In the genomic region with DNA sequence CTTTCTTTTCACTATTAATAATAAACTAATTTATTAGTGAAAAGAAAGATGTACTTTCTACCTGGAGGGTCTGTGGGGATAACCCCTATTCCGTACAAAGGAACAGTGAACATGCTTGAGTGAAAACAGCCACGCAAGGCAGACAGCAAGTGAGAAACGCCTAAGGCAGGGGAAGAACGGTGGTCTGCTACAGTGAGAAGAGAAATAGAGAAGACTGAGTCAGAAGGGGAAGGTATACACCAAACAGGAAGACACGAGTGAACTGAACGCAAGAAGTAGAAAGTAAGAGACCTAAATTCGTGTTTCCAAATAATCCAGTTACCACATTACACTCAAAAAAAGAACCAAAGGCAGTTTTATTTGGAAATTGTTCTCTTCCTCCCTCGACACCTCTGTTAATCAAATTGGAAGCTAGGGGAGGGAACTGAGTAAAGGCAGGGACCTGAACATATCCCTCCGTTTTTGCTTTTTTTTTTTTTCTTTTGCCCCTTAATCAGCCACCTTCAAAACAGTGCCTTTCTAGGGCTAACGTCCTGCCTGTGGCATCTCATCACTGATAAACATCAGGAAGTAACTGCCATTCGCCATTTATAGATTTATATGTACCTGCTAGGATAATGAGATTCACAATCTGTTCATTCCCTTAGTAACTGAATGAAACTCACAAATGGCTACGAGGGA, we compare ENCODE assay signal across 8 cellular contexts. TPM values are rescaled to one million over a fixed set of nuclear protein-coding genes. Genes with fewer than 3 reads are reported as not detected.
DNase-seq lines count a peak whose midpoint lies in the region; ATAC-seq and TF ChIP-seq lines count a peak whose summit lies in the region.

No MANE protein-coding gene starts in this region.

- no peak overlapping the region for H3K9ac ChIP-seq in endocrine pancreas (ENCODE audit: control insufficient read depth, insufficient read depth, low read length)

- ATAC-seq in GM18519 (IDR thresholded peaks at IDR 0.05; ENCODE audit: low FRiP score, unreplicated experiment) (peak; percentile 48), HG02588 (IDR thresholded peaks at IDR 0.05; ENCODE audit: unreplicated experiment) (peak; percentile 69), Panc1 (peak; percentile 17; the same call in 1 of the 2 replicates)

- DNase-seq in Panc1 (ENCODE audit: low read depth, low spot score), result no peak
- no peak for DNase-seq in retinal pigment epithelial cell (ENCODE audit: low read depth)
- DNase-seq in RPMI8226, result no peak
- no peak for DNase-seq in foreskin melanocyte
- no peak for DNase-seq in HuH-7 (ENCODE audit: low spot score)

- CTCF ChIA-PET in Panc1 (lab: Charles Lee), result interaction anchor here (0.6 to 1.2 kb wide), 6 partner anchors 11 to 1236 kb away, joined by 3 to 5 read pairs (median 4); no protein-coding TSS in a partner anchor

- TSS peak; percentile 19 for BruUV-seq in Panc1 (replicated peaks; lab: Mats Ljungman, UMichigan)

- intact Hi-C loops in Panc1 (cut with micrococcal nuclease; ENCODE audit: unreplicated experiment), result loop anchor here (2.0 to 5.0 kb wide), 2 partner anchors 46 to 200 kb away; no protein-coding TSS in a partner anchor

- peak overlapping the region; percentile 99 for H3K27ac ChIP-seq in Panc1 (ENCODE audit: low read length)

- in situ Hi-C loops in Panc1 (cut with HindIII; ENCODE audit: low pct_unique_long_range_greater_than_20kb, low sequenced_read_pairs), result no loop called here

- no peaks in the 10 kb centered on the region for H3K27me3 ChIP-seq in Panc1 (ENCODE audit: control insufficient read depth, insufficient read depth, low read length)
- H3K27me3 ChIP-seq in endocrine pancreas (ENCODE audit: control insufficient read depth, insufficient read depth, low read length), result no peaks in the 10 kb centered on the region

- POLR2A ChIA-PET in Panc1 (lab: Charles Lee), result interaction anchor here (0.6 to 2.1 kb wide), 4 partner anchors 11 to 498 kb away, joined by 3 to 12 read pairs (median 4); a partner anchor contains a TSS

- no peaks in the 10 kb centered on the region for H3K36me3 ChIP-seq in Panc1 (ENCODE audit: control insufficient read depth, insufficient read depth, low read length)
- no peaks in the 10 kb centered on the region for H3K36me3 ChIP-seq in endocrine pancreas (ENCODE audit: control insufficient read depth, insufficient read depth, low read length)

- H3K4me1 ChIP-seq in Panc1 (ENCODE audit: control insufficient read depth, insufficient read depth, low read length), result peaks cover 92% of the 10 kb centered on the region
- H3K4me1 ChIP-seq in endocrine pancreas (ENCODE audit: control insufficient read depth, insufficient read depth, low read length), result peaks cover 11% of the 10 kb centered on the region

- TF ChIP-seq CTCF in Panc1 (IDR thresholded peaks at IDR 0.05) (no peak), retinal pigment epithelial cell (conservative IDR thresholded peaks at IDR 0.05; ENCODE audit: low read depth, low read length) (no peak)

- H3K4me3 ChIP-seq in Panc1 (ENCODE audit: low read depth in 2 of 2, low read length in 2 of 2) (peak overlapping the region; percentile 22 to 39), endocrine pancreas (ENCODE audit: control insufficient read depth, insufficient read depth, low read length) (peak overlapping the region; percentile 32), retinal pigment epithelial cell (ENCODE audit: low read length) (peak overlapping the region; percentile 19)

- no peaks in the 10 kb centered on the region for H3K9me3 ChIP-seq in Panc1 (ENCODE audit: control insufficient read depth, insufficient read depth, low read depth, low read length)
- H3K9me3 ChIP-seq in endocrine pancreas (ENCODE audit: control insufficient read depth, low read length), result no peaks in the 10 kb centered on the region

RNA-seq across cellular contexts. Expression of a gene that starts 48.9 kb away (rescaled TPM):
- 67.1 TPM for total RNA-seq in Panc1 (2021; ENCODE audit: unreplicated experiment)
- polyA plus RNA-seq in Panc1 (2012; ENCODE audit: insufficient read length), result 30.3 TPM

Comparison
In these comparisons a context has a peak if more than half of its experiments do, and no peak if none do; other contexts are left out.
1. ATAC-seq: peak in every context shown above with its lines; median percentile 69 in HG02588; 48 in GM18519; 17 in Panc1.